ENCODE assay signal across 13 cellular contexts in the genomic region with DNA sequence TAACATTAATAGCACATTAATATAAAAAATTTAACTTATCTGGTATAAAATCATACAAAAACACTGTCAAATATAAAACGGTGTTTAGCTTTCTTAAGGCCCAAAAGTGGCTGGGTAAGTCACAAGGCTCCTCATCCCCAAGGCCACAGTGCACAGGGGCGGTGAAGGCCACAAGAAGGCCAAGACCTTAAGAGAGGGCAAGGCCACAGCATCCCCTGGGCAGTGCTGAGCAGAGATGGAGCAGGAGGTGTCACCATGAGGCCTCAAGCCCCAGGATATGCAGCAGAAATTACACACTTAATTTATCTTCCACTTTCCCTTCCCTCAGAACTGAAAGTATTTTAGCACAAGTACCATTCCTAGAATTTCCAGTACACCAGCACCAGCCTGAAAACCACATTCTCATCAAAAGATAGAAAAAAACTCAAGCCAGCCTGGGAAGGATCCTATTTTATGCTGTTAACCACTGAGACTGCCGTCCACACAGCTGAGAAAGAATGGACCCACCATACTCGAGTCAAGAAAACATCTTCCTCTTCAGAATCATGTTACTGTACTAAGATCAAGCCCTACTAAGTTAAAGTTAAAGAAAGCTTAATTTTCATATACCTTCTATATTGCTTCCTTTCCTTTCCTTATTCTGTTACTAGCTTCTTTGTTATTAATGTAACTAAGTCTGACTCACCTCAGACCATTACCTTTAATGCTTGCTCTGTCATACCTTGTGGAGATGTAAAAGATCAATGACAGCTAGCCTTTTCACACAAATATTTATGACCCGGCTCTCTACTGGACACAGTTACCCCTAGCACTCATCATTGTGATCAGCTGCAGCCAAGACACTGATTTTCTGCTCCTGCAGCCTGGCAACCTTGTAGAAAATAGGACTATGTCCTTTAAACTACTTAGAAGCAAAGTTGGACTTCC. TPM values are rescaled to one million over a fixed set of nuclear protein-coding genes. Genes with fewer than 3 reads are reported as not detected.
DNase-seq lines count a peak whose midpoint lies in the region; ATAC-seq and TF ChIP-seq lines count a peak whose summit lies in the region.
"Had no signal": no experiment of that assay in that cellular context is flagged by ENCODE, and none has a peak within 500 bp of the region (broad histone marks: within the 10 kb centered on the region; RNA-seq: fewer than 3 reads in every experiment).

No MANE protein-coding gene starts in this region.

- 64 to 68% methylated on average over 5 of the region's 5 CpGs for WGBS in upper lobe of left lung, 2 donors

- TF ChIP-seq CTCF in coronary artery (IDR thresholded peaks at IDR 0.05) (no peak), lower lobe of right lung (IDR thresholded peaks at IDR 0.05) (no peak), upper lobe of left lung (IDR thresholded peaks at IDR 0.05) (no peak)

- H3K27ac ChIP-seq in coronary artery (peak overlapping the region; percentile 65 to 79), lower lobe of right lung (peak overlapping the region; percentile 42), upper lobe of left lung (peak overlapping the region in 3 of 4 donors; percentile 39 to 70 (median 64))

- H3K9me3 ChIP-seq in lower lobe of right lung (no peaks in the 10 kb centered on the region), upper lobe of left lung (no peaks in the 10 kb centered on the region)

- intact Hi-C loops in lower lobe of right lung (cut with DNase I): no loop called here

- TF ChIP-seq POLR2A in upper lobe of left lung (IDR thresholded peaks at IDR 0.05): no peak

- no peaks in the 10 kb centered on the region for H3K27me3 ChIP-seq in lower lobe of right lung (ENCODE audit: low read depth)
- H3K27me3 ChIP-seq in upper lobe of left lung: no peaks in the 10 kb centered on the region

- H3K4me3 ChIP-seq in coronary artery: no peak overlapping the region
- no peak overlapping the region for H3K4me3 ChIP-seq in lower lobe of right lung
- no peak overlapping the region for H3K4me3 ChIP-seq in upper lobe of left lung

- no peak for ATAC-seq in lower lobe of right lung
- ATAC-seq in upper lobe of left lung (ENCODE audit: low FRiP score in 2 of 2): peak in 1 of 2 donors; percentile 47
- ATAC-seq: activated T-helper 17 cell treated with anti-CD3 and anti-CD28 coated beads, Interleukin-2, amount 50 U/mL, for 72 hours had no signal

- DNase-seq in DMS53 (lab: John Stamatoyannopoulos, UW) (peak; percentile 19), DMS53 treated with DMSO at 0.1 percent for 48 hours (lab: John Stamatoyannopoulos, UW; ENCODE audit: unreplicated experiment) (no peak), coronary artery (ENCODE audit: low spot score) (no peak), lower lobe of right lung (no peak), upper lobe of left lung (no peak), COLO829 (ENCODE audit: low spot score) (no peak)
- no peak for DNase-seq in effector CD4-positive, alpha-beta T cell
- no peak for DNase-seq in stimulated activated CD4-positive, alpha-beta T cell treated with anti-CD3 and anti-CD28 coated beads, Interleukin-2, amount 100 ng/mL, for 48 hours
- DNase-seq: 8988T, NCI-H187 treated with DMSO at 0.1 percent for 48 hours, nucleus accumbens, substantia nigra had no signal

- H3K36me3 ChIP-seq in lower lobe of right lung (no peaks in the 10 kb centered on the region), upper lobe of left lung (no peaks in the 10 kb centered on the region)

- H3K4me1 ChIP-seq in lower lobe of right lung: peaks cover 12% of the 10 kb centered on the region
- peaks cover 0 to 10% (median 7%) of the 10 kb centered on the region in 4 donors for H3K4me1 ChIP-seq in upper lobe of left lung

- TF ChIP-seq EP300 in upper lobe of left lung (IDR thresholded peaks at IDR 0.05): no peak

RNA-seq across cellular contexts. Expression of a gene that starts 26.4 kb away (rescaled TPM):
- total RNA-seq in lower lobe of right lung (2.4 TPM), upper lobe of left lung (1 to 10 TPM in 1 of 6 donors, under 1 TPM in 2, not detected in 3; 0.67 to 1.3 (median 0.83) TPM)
- total RNA-seq: activated T-helper 17 cell treated with anti-CD3 and anti-CD28 coated beads, Interleukin-2, amount 50 U/mL, for 72 hours had no signal

RNA-seq across cellular contexts. Expression of a gene that starts 36.8 kb away (rescaled TPM):
- total RNA-seq in lower lobe of right lung (288 TPM), upper lobe of left lung (100 to 1,000 TPM; 118 to 259 (median 169) TPM)
- total RNA-seq: activated T-helper 17 cell treated with anti-CD3 and anti-CD28 coated beads, Interleukin-2, amount 50 U/mL, for 72 hours had no signal
